In the genomic region with DNA sequence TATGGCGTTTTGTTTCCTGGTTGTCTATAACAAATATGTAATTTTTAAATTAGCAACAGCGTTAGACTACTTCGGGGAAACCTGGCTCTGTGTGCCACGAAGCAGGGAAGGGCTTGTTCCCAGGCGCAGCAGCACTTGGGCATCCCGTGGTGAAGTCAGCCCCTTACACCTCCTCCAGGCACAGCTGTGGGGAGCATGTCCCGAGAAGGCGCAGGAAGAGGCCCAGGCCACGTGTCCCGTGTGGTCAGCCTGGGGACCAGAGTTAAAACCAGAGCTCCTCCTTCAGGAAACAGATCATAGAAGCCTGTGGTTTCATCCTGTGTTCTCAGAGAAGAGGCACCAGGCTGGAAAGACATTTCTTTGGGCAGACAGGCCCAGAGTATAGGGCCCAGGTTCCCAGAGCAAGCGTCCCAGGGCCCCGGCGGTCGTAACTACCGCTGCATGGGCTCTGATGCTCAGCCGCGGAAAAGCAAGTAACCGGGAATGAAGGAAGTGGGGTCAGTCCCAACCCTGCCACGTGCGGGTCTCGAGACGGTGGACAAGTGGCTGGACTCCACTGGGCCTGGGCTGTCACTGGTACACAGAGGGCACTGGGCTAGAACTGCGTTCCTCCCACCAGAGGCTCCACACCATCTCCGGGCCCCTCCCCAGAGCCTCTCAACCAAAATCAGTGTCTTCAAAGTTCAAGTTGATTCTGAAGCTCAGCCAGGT, we compare ENCODE assay signal across 8 cellular contexts. TPM values are rescaled to one million over a fixed set of nuclear protein-coding genes. Genes with fewer than 3 reads are reported as not detected.
DNase-seq lines count a peak whose midpoint lies in the region; ATAC-seq and TF ChIP-seq lines count a peak whose summit lies in the region.

No MANE protein-coding gene starts in this region.

- ATAC-seq in GM21390 (IDR thresholded peaks at IDR 0.05; ENCODE audit: unreplicated experiment) (peak; percentile 64), PC-3 (peak; percentile 94), GM18502 (IDR thresholded peaks at IDR 0.05; ENCODE audit: poor library complexity, unreplicated experiment) (no peak), HG03520 (IDR thresholded peaks at IDR 0.05; ENCODE audit: unreplicated experiment) (no peak)

- H3K27me3 ChIP-seq in PC-3 (ENCODE audit: low read length) = no peaks in the 10 kb centered on the region
- H3K27me3 ChIP-seq in effector memory CD4-positive, alpha-beta T cell (replicated peaks; ENCODE audit: control insufficient read depth, insufficient read depth, low read length, poor library complexity, severe bottlenecking) = no peaks in the 10 kb centered on the region

- DNase-seq in AML-193 (lab: John Stamatoyannopoulos, UW) (peak; percentile 85 to 86), PC-3 (peak; percentile 80), cerebellar cortex (ENCODE audit: low spot score) (peak; percentile 50), midbrain (lab: John Stamatoyannopoulos, UW) (peak; percentile 21)
- DNase-seq in effector memory CD4-positive, alpha-beta T cell = no peak

- no peaks in the 10 kb centered on the region for H3K9me3 ChIP-seq in PC-3 (ENCODE audit: low read length)
- no peaks in the 10 kb centered on the region for H3K9me3 ChIP-seq in effector memory CD4-positive, alpha-beta T cell (ENCODE audit: control insufficient read depth, low read length)

- CTCF ChIA-PET in PC-3 (lab: Charles Lee) = interaction anchor here (0.5 to 1.0 kb wide), 2 partner anchors 99 to 509 kb away, joined by 3 to 5 read pairs; no protein-coding TSS in a partner anchor

- H3K4me2 ChIP-seq in PC-3 (ENCODE audit: low read length) = peak overlapping the region; percentile 60

- intact Hi-C loops in PC-3 (cut with micrococcal nuclease) = loop anchor here (1.0 to 2.0 kb wide), 2 partner anchors 66 to 99 kb away; partner anchors contain the start of gene SNX8

- peak overlapping the region; percentile 81 for H3K27ac ChIP-seq in PC-3 (ENCODE audit: low read length)
- no peak overlapping the region for H3K27ac ChIP-seq in effector memory CD4-positive, alpha-beta T cell (ENCODE audit: insufficient read depth, low read length, poor library complexity, severe bottlenecking)

- H3K9ac ChIP-seq in PC-3 (ENCODE audit: low read length) = peak overlapping the region; percentile 59

- no peaks in the 10 kb centered on the region for H3K9me2 ChIP-seq in PC-3 (replicated peaks; ENCODE audit: low read length)

- peak overlapping the region; percentile 74 for H2AFZ ChIP-seq in PC-3 (ENCODE audit: low read length)

- peaks cover 18% of the 10 kb centered on the region for H3K4me1 ChIP-seq in PC-3 (ENCODE audit: insufficient read depth, low read length)
- H3K4me1 ChIP-seq in effector memory CD4-positive, alpha-beta T cell (ENCODE audit: control insufficient read depth, insufficient read depth, low read length, poor library complexity, severe bottlenecking) = peaks cover 12% of the 10 kb centered on the region

- H3K36me3 ChIP-seq in PC-3 (ENCODE audit: low read depth, low read length) = no peaks in the 10 kb centered on the region; the same call in 1 of the 2 replicates
- no peaks in the 10 kb centered on the region for H3K36me3 ChIP-seq in effector memory CD4-positive, alpha-beta T cell (ENCODE audit: control insufficient read depth, insufficient read depth, low read length)

- TF ChIP-seq CTCF in PC-3 (conservative IDR thresholded peaks at IDR 0.05; ENCODE audit: low read depth, low read length) = peak; percentile 40; the same call in 1 of the 2 replicates

- POLR2A ChIA-PET in PC-3 (lab: Charles Lee; ENCODE audit: unreplicated experiment) = no interaction called here

- no peaks in the 10 kb centered on the region for H3F3A ChIP-seq in PC-3 (ENCODE audit: low read length, unreplicated experiment)

- no peaks in the 10 kb centered on the region for H3K79me2 ChIP-seq in PC-3 (ENCODE audit: low read length)

- TSS peak; percentile 73 for BruUV-seq in PC-3 (replicated peaks; lab: Mats Ljungman, UMichigan)

- H3K4me3 ChIP-seq in PC-3 (ENCODE audit: low read length) = peak overlapping the region; percentile 3; the same call in 1 of the 2 replicates
- no peak overlapping the region for H3K4me3 ChIP-seq in effector memory CD4-positive, alpha-beta T cell (ENCODE audit: insufficient read depth, low read depth, low read length, poor library complexity, severe bottlenecking)

- no peaks in the 10 kb centered on the region for H4K20me1 ChIP-seq in PC-3 (ENCODE audit: low read length)

RNA-seq across cellular contexts. Expression of gene NUDT1, which starts 7.1 kb away (rescaled TPM):
- total RNA-seq in PC-3 (2014; rRNA removed) = 58.5 and 59.3 TPM in 2 replicates

RNA-seq across cellular contexts. Expression of gene MRM2, which starts 7.1 kb away (rescaled TPM):
- 42.6 and 42.9 TPM in 2 replicates for total RNA-seq in PC-3 (2014; rRNA removed)

RNA-seq across cellular contexts. Expression of gene MAD1L1, which starts 16.4 kb away (rescaled TPM):
- total RNA-seq in PC-3 (2014; rRNA removed) = 88.4 and 146 TPM in 2 replicates

Comparison
In these comparisons a context has a peak if more than half of its experiments do, and no peak if none do; other contexts are left out.
1. DNase-seq: peak in AML-193 (2 of 2), PC-3 (single experiment), cerebellar cortex (single experiment) and midbrain (single experiment); none in effector memory CD4-positive, alpha-beta T cell (0 of 3).
2. ATAC-seq: peak in GM21390 (single experiment) and PC-3 (single experiment); none in GM18502 (single experiment) and HG03520 (single experiment).